Comparison of ENCODE assay signal across 22 cellular contexts in genomic region chr19:10141973-10142372, GRCh38. TPM values are rescaled to one million over a fixed set of nuclear protein-coding genes. Genes with fewer than 3 reads are reported as not detected.
DNase-seq lines count a peak whose midpoint lies in the region; ATAC-seq and TF ChIP-seq lines count a peak whose summit lies in the region.
"Had no signal": no experiment of that assay in that cellular context is flagged by ENCODE, and none has a peak within 500 bp of the region (broad histone marks: within the 10 kb centered on the region; RNA-seq: fewer than 3 reads in every experiment).

No MANE protein-coding gene starts in this region.

- peaks cover 45% of the 10 kb centered on the region for H3K4me1 ChIP-seq in CD8-positive, alpha-beta T cell (ENCODE audit: insufficient read depth, low read length)
- peaks cover 41 to 49% of the 10 kb centered on the region in 2 donors for H3K4me1 ChIP-seq in naive thymus-derived CD4-positive, alpha-beta T cell (ENCODE audit: control insufficient read depth in 2 of 2, insufficient read depth in 2 of 2, low read length in 2 of 2)

- H3K9me3 Mint-ChIP-seq in activated CD4-positive, alpha-beta T cell treated with anti-CD3 and anti-CD28 coated beads, Interleukin-2, amount 10 ng/mL, durations not matched to agents 24 days and 14 days = no peaks in the 10 kb centered on the region
- H3K9me3 Mint-ChIP-seq in CD8-positive, alpha-beta T cell = no peaks in the 10 kb centered on the region
- H3K9me3 Mint-ChIP-seq in activated naive CD8-positive, alpha-beta T cell treated with anti-CD3 and anti-CD28 coated beads, Interleukin-2, amount 10 ng/mL, durations not matched to agents 7 days and 5 days = no peaks in the 10 kb centered on the region
- H3K9me3 Mint-ChIP-seq in naive thymus-derived CD4-positive, alpha-beta T cell = no peaks in the 10 kb centered on the region

- no peaks in the 10 kb centered on the region for H3K27me3 Mint-ChIP-seq in activated CD4-positive, alpha-beta T cell treated with anti-CD3 and anti-CD28 coated beads, Interleukin-2, amount 10 ng/mL, durations not matched to agents 24 days and 14 days
- H3K27me3 Mint-ChIP-seq in CD8-positive, alpha-beta T cell (ENCODE audit: low read depth) = no peaks in the 10 kb centered on the region
- H3K27me3 Mint-ChIP-seq in activated naive CD8-positive, alpha-beta T cell treated with anti-CD3 and anti-CD28 coated beads, Interleukin-2, amount 10 ng/mL, durations not matched to agents 7 days and 5 days = no peaks in the 10 kb centered on the region
- no peaks in the 10 kb centered on the region for H3K27me3 Mint-ChIP-seq in naive thymus-derived CD4-positive, alpha-beta T cell

- peaks cover 18% of the 10 kb centered on the region for H3K4me1 Mint-ChIP-seq in activated CD4-positive, alpha-beta T cell treated with anti-CD3 and anti-CD28 coated beads, Interleukin-2, amount 10 ng/mL, durations not matched to agents 24 days and 14 days
- H3K4me1 Mint-ChIP-seq in CD8-positive, alpha-beta T cell (ENCODE audit: low read depth) = peaks cover 42% of the 10 kb centered on the region
- peaks cover 26% of the 10 kb centered on the region for H3K4me1 Mint-ChIP-seq in activated naive CD8-positive, alpha-beta T cell treated with anti-CD3 and anti-CD28 coated beads, Interleukin-2, amount 10 ng/mL, durations not matched to agents 7 days and 5 days
- peaks cover 8 to 58% (median 42%) of the 10 kb centered on the region in 7 donors for H3K4me1 Mint-ChIP-seq in naive thymus-derived CD4-positive, alpha-beta T cell

- H3K27me3 ChIP-seq in CD8-positive, alpha-beta T cell (ENCODE audit: insufficient read depth, low read length) = no peaks in the 10 kb centered on the region
- H3K27me3 ChIP-seq in naive thymus-derived CD4-positive, alpha-beta T cell (ENCODE audit: control insufficient read depth in 2 of 2, insufficient read depth in 2 of 2, low read length in 2 of 2) = no peaks in the 10 kb centered on the region

- H3K36me3 ChIP-seq in CD8-positive, alpha-beta T cell (ENCODE audit: insufficient read depth, low read length) = peaks cover 65% of the 10 kb centered on the region
- peaks cover 20 to 80% (median 33%) of the 10 kb centered on the region in 3 experiments for H3K36me3 ChIP-seq in naive thymus-derived CD4-positive, alpha-beta T cell (ENCODE audit: control insufficient read depth in 2 of 3, insufficient read depth in 3 of 3, low read length in 3 of 3)

- no peaks in the 10 kb centered on the region for H3K9me3 ChIP-seq in CD8-positive, alpha-beta T cell (ENCODE audit: low read length)
- H3K9me3 ChIP-seq in naive thymus-derived CD4-positive, alpha-beta T cell (ENCODE audit: control insufficient read depth in 2 of 3, low read length in 3 of 3) = no peaks in the 10 kb centered on the region

- H3K27ac Mint-ChIP-seq in activated CD4-positive, alpha-beta T cell treated with anti-CD3 and anti-CD28 coated beads, Interleukin-2, amount 10 ng/mL, durations not matched to agents 24 days and 14 days = peak overlapping the region; percentile 34
- peak overlapping the region; percentile 98 for H3K27ac Mint-ChIP-seq in CD8-positive, alpha-beta T cell
- H3K27ac Mint-ChIP-seq in activated naive CD8-positive, alpha-beta T cell treated with anti-CD3 and anti-CD28 coated beads, Interleukin-2, amount 10 ng/mL, durations not matched to agents 7 days and 5 days = peak overlapping the region; percentile 98
- H3K27ac Mint-ChIP-seq in naive thymus-derived CD4-positive, alpha-beta T cell = peak overlapping the region; percentile 96 to 100 (median 99)

- H3K27ac ChIP-seq in CD8-positive, alpha-beta T cell (ENCODE audit: low read depth, low read length) = peak overlapping the region; percentile 80
- peak overlapping the region; percentile 82 for H3K27ac ChIP-seq in naive thymus-derived CD4-positive, alpha-beta T cell (ENCODE audit: low read depth, low read length)
- H3K27ac ChIP-seq: epithelial cell of prostate, HL-60 had no signal

- no peak for TF ChIP-seq CTCF in CD8-positive, alpha-beta T cell (IDR thresholded peaks at IDR 0.05)

- DNase-seq in activated CD4-positive, alpha-beta T cell treated with anti-CD3 and anti-CD28 coated beads, Interleukin-2, amount 10 ng/mL, durations not matched to agents 24 days and 14 days = no peak
- DNase-seq in activated CD4-positive, alpha-beta T cell treated with anti-CD3 and anti-CD28 coated beads, Interleukin-2, amount 50 U/mL, for 48 hours = no peak
- DNase-seq in CD8-positive, alpha-beta T cell = peak in 1 of 7 experiments; percentile 57
- no peak for DNase-seq in activated naive CD8-positive, alpha-beta T cell treated with anti-CD3 and anti-CD28 coated beads, Interleukin-2, amount 10 ng/mL, durations not matched to agents 7 days and 5 days
- no peak for DNase-seq in naive thymus-derived CD4-positive, alpha-beta T cell
- DNase-seq: AML-193, HCEC 1CT, Kasumi-1, kidney glomerular epithelial cell, mammary epithelial cell, MV-4-11, NCI-H1694, NCI-H2171 treated with DMSO at 0.1 percent for 48 hours, NCI-H524 treated with DMSO at 0.1 percent for 48 hours, nucleus accumbens had no signal

- no peak for ATAC-seq in CD8-positive, alpha-beta T cell
- ATAC-seq in activated naive CD8-positive, alpha-beta T cell treated with anti-CD3 and anti-CD28 coated beads, Interleukin-2, amount 10 ng/mL, durations not matched to agents 7 days and 5 days (ENCODE audit: low read depth) = no peak
- no peak for ATAC-seq in naive thymus-derived CD4-positive, alpha-beta T cell
- no peak for ATAC-seq in GM18868 (IDR thresholded peaks at IDR 0.05; ENCODE audit: unreplicated experiment)
- ATAC-seq in HG02840 (IDR thresholded peaks at IDR 0.05; ENCODE audit: low FRiP score, unreplicated experiment) = no peak
- no peak for ATAC-seq in HG03108 (IDR thresholded peaks at IDR 0.05; ENCODE audit: unreplicated experiment)
- ATAC-seq: GM12878 had no signal

- intact Hi-C loops in activated CD4-positive, alpha-beta T cell treated with anti-CD3 and anti-CD28 coated beads, Interleukin-2, amount 10 ng/mL, durations not matched to agents 24 days and 14 days (cut with micrococcal nuclease) = no loop called here
- intact Hi-C loops in CD8-positive, alpha-beta T cell (cut with DNase I, micrococcal nuclease) = loop anchor here (1.0 to 10.0 kb wide), 4 partner anchors 23 to 208 kb away; partner anchors contain the start of genes DNMT1 (in 1 of the 2), EIF3G (in 1 of the 2) and PPAN (in 1 of the 2)
- intact Hi-C loops in naive thymus-derived CD4-positive, alpha-beta T cell (cut with micrococcal nuclease) = loop anchor here in 1 of 2 donors (1.0 to 2.0 kb wide), 7 partner anchors 23 to 108 kb away; partner anchors contain the start of genes DNMT1, EIF3G, PPAN and SHFL

- H3K4me3 ChIP-seq in CD8-positive, alpha-beta T cell (ENCODE audit: low read depth, low read length) = peak overlapping the region; percentile 45
- peak overlapping the region; percentile 16 for H3K4me3 ChIP-seq in naive thymus-derived CD4-positive, alpha-beta T cell (ENCODE audit: low read length)
- H3K4me3 ChIP-seq: GM12878 had no signal

- POLR2A ChIA-PET in CD8-positive, alpha-beta T cell (lab: Charles Lee) = interaction anchor here (0.9 to 2.5 kb wide), 11 partner anchors 9 to 108 kb away, joined by 3 to 15 read pairs (median 7); partner anchors contain the start of genes ANGPTL6, DNMT1 and PPAN
- POLR2A ChIA-PET in activated naive CD8-positive, alpha-beta T cell treated with anti-CD3 and anti-CD28 coated beads, Interleukin-2, amount 10 ng/mL, durations not matched to agents 7 days and 5 days (lab: Charles Lee) = interaction anchor here (1.0 to 1.5 kb wide), 2 partner anchors 23 to 53 kb away, joined by 3 to 10 read pairs; partner anchors contain the start of genes DNMT1 and EIF3G
- POLR2A ChIA-PET in naive thymus-derived CD4-positive, alpha-beta T cell (lab: Charles Lee) = interaction anchor here (0.7 to 3.4 kb wide), 12 partner anchors 9 to 94 kb away, joined by 3 to 34 read pairs (median 5); partner anchors contain the start of genes EIF3G and PPAN

- CTCF ChIA-PET in CD8-positive, alpha-beta T cell (lab: Charles Lee) = interaction anchor here (1.0 to 2.7 kb wide), 8 partner anchors 9 to 117 kb away, joined by 3 to 16 read pairs (median 5); partner anchors contain the start of genes DNMT1 and EIF3G
- CTCF ChIA-PET in naive thymus-derived CD4-positive, alpha-beta T cell (lab: Charles Lee) = interaction anchor here (1.5 to 2.9 kb wide), 7 partner anchors 9 to 210 kb away, joined by 5 to 18 read pairs (median 10); partner anchors contain the start of genes ANGPTL6 and ICAM1

- H3K36me3 Mint-ChIP-seq in activated CD4-positive, alpha-beta T cell treated with anti-CD3 and anti-CD28 coated beads, Interleukin-2, amount 10 ng/mL, durations not matched to agents 24 days and 14 days (ENCODE audit: low read depth) = peaks cover 72% of the 10 kb centered on the region
- H3K36me3 Mint-ChIP-seq in CD8-positive, alpha-beta T cell = peaks cover 81% of the 10 kb centered on the region
- peaks cover 36% of the 10 kb centered on the region for H3K36me3 Mint-ChIP-seq in activated naive CD8-positive, alpha-beta T cell treated with anti-CD3 and anti-CD28 coated beads, Interleukin-2, amount 10 ng/mL, durations not matched to agents 7 days and 5 days
- peaks cover 11 to 60% (median 26%) of the 10 kb centered on the region in 5 donors for H3K36me3 Mint-ChIP-seq in naive thymus-derived CD4-positive, alpha-beta T cell

- H3K4me3 Mint-ChIP-seq in activated CD4-positive, alpha-beta T cell treated with anti-CD3 and anti-CD28 coated beads, Interleukin-2, amount 10 ng/mL, durations not matched to agents 24 days and 14 days = no peak overlapping the region
- H3K4me3 Mint-ChIP-seq in CD8-positive, alpha-beta T cell = peak overlapping the region; percentile 76
- no peak overlapping the region for H3K4me3 Mint-ChIP-seq in activated naive CD8-positive, alpha-beta T cell treated with anti-CD3 and anti-CD28 coated beads, Interleukin-2, amount 10 ng/mL, durations not matched to agents 7 days and 5 days
- H3K4me3 Mint-ChIP-seq in naive thymus-derived CD4-positive, alpha-beta T cell = peak overlapping the region; percentile 43 to 94 (median 84)

RNA-seq across cellular contexts. Expression of gene EIF3G, which starts 22.3 kb away (rescaled TPM):
- 335 and 341 TPM in 2 replicates for total RNA-seq in activated CD4-positive, alpha-beta T cell treated with anti-CD3 and anti-CD28 coated beads, Interleukin-2, amount 10 ng/mL, durations not matched to agents 24 days and 14 days
- total RNA-seq in CD8-positive, alpha-beta T cell = 100 to 1,000 TPM; 331 to 334 TPM
- 100 to 1,000 TPM; 262 to 264 TPM for total RNA-seq in activated naive CD8-positive, alpha-beta T cell treated with anti-CD3 and anti-CD28 coated beads, Interleukin-2, amount 10 ng/mL, durations not matched to agents 7 days and 5 days
- 100 to 1,000 TPM; 242 to 356 (median 328) TPM for total RNA-seq in naive thymus-derived CD4-positive, alpha-beta T cell
- polyA plus RNA-seq in naive thymus-derived CD4-positive, alpha-beta T cell = 100 to 1,000 TPM; 240 to 294 TPM

RNA-seq across cellular contexts. Expression of gene P2RY11, which starts 30.5 kb away (rescaled TPM):
- 61.1 and 62.5 TPM in 2 replicates for total RNA-seq in activated CD4-positive, alpha-beta T cell treated with anti-CD3 and anti-CD28 coated beads, Interleukin-2, amount 10 ng/mL, durations not matched to agents 24 days and 14 days
- total RNA-seq in CD8-positive, alpha-beta T cell = 10 to 100 TPM; 74.4 to 76.3 TPM
- total RNA-seq in activated naive CD8-positive, alpha-beta T cell treated with anti-CD3 and anti-CD28 coated beads, Interleukin-2, amount 10 ng/mL, durations not matched to agents 7 days and 5 days = 10 to 100 TPM; 51.8 to 53.6 TPM
- 10 to 100 TPM; 41.0 to 89.3 (median 58.9) TPM for total RNA-seq in naive thymus-derived CD4-positive, alpha-beta T cell
- polyA plus RNA-seq in naive thymus-derived CD4-positive, alpha-beta T cell = 1 to 10 TPM; 2.7 to 3.1 TPM

RNA-seq across cellular contexts. Expression of gene PPAN, which starts 35.8 kb away (rescaled TPM):
- total RNA-seq in activated CD4-positive, alpha-beta T cell treated with anti-CD3 and anti-CD28 coated beads, Interleukin-2, amount 10 ng/mL, durations not matched to agents 24 days and 14 days = 222 and 232 TPM in 2 replicates
- total RNA-seq in CD8-positive, alpha-beta T cell = 100 to 1,000 TPM in 1 of 2 experiments, 10 to 100 TPM in 1; 97.6 to 114 TPM
- 100 to 1,000 TPM; 104 to 112 TPM for total RNA-seq in activated naive CD8-positive, alpha-beta T cell treated with anti-CD3 and anti-CD28 coated beads, Interleukin-2, amount 10 ng/mL, durations not matched to agents 7 days and 5 days
- total RNA-seq in naive thymus-derived CD4-positive, alpha-beta T cell = 100 to 1,000 TPM in 4 of 5 experiments, 10 to 100 TPM in 1; 87.6 to 122 (median 109) TPM
- polyA plus RNA-seq in naive thymus-derived CD4-positive, alpha-beta T cell = 10 to 100 TPM; 24.9 to 46.6 TPM

RNA-seq across cellular contexts. Expression of gene ANGPTL6, which starts 39.5 kb away (rescaled TPM):
- 9.9 and 11.4 TPM in 2 replicates for total RNA-seq in activated CD4-positive, alpha-beta T cell treated with anti-CD3 and anti-CD28 coated beads, Interleukin-2, amount 10 ng/mL, durations not matched to agents 24 days and 14 days
- total RNA-seq in CD8-positive, alpha-beta T cell = 1 to 10 TPM; 1.2 TPM
- total RNA-seq in activated naive CD8-positive, alpha-beta T cell treated with anti-CD3 and anti-CD28 coated beads, Interleukin-2, amount 10 ng/mL, durations not matched to agents 7 days and 5 days = 1 to 10 TPM; 3.8 to 4.7 TPM
- 1 to 10 TPM in 3 of 5 experiments, under 1 TPM in 2; 0.68 to 1.7 (median 1.0) TPM for total RNA-seq in naive thymus-derived CD4-positive, alpha-beta T cell
- polyA plus RNA-seq in naive thymus-derived CD4-positive, alpha-beta T cell = under 1 TPM; 0.23 to 0.48 TPM
- total RNA-seq: astrocyte, mammary epithelial cell had no signal

RNA-seq across cellular contexts. Expression of gene DNMT1, which starts 52.8 kb away (rescaled TPM):
- total RNA-seq in activated CD4-positive, alpha-beta T cell treated with anti-CD3 and anti-CD28 coated beads, Interleukin-2, amount 10 ng/mL, durations not matched to agents 24 days and 14 days = 410 and 414 TPM in 2 replicates
- 100 to 1,000 TPM; 135 to 154 TPM for total RNA-seq in CD8-positive, alpha-beta T cell
- 100 to 1,000 TPM; 347 to 384 TPM for total RNA-seq in activated naive CD8-positive, alpha-beta T cell treated with anti-CD3 and anti-CD28 coated beads, Interleukin-2, amount 10 ng/mL, durations not matched to agents 7 days and 5 days
- 100 to 1,000 TPM; 175 to 334 (median 194) TPM for total RNA-seq in naive thymus-derived CD4-positive, alpha-beta T cell
- polyA plus RNA-seq in naive thymus-derived CD4-positive, alpha-beta T cell = 100 to 1,000 TPM; 113 to 153 TPM

Comparison
In these comparisons a context has a peak if more than half of its experiments do, and no peak if none do; other contexts are left out.
1. H3K27ac Mint-ChIP-seq: peak in every context shown above with its lines; median percentile 99 in naive thymus-derived CD4-positive, alpha-beta T cell; 98 in CD8-positive, alpha-beta T cell; 98 in activated naive CD8-positive, alpha-beta T cell treated with anti-CD3 and anti-CD28 coated beads, Interleukin-2, amount 10 ng/mL, durations not matched to agents 7 days and 5 days; 34 in activated CD4-positive, alpha-beta T cell treated with anti-CD3 and anti-CD28 coated beads, Interleukin-2, amount 10 ng/mL, durations not matched to agents 24 days and 14 days.
2. H3K4me3 Mint-ChIP-seq: peak in CD8-positive, alpha-beta T cell (single experiment) and naive thymus-derived CD4-positive, alpha-beta T cell (10 of 10); none in activated CD4-positive, alpha-beta T cell treated with anti-CD3 and anti-CD28 coated beads, Interleukin-2, amount 10 ng/mL, durations not matched to agents 24 days and 14 days (single experiment) and activated naive CD8-positive, alpha-beta T cell treated with anti-CD3 and anti-CD28 coated beads, Interleukin-2, amount 10 ng/mL, durations not matched to agents 7 days and 5 days (single experiment).